In the genomic region with DNA sequence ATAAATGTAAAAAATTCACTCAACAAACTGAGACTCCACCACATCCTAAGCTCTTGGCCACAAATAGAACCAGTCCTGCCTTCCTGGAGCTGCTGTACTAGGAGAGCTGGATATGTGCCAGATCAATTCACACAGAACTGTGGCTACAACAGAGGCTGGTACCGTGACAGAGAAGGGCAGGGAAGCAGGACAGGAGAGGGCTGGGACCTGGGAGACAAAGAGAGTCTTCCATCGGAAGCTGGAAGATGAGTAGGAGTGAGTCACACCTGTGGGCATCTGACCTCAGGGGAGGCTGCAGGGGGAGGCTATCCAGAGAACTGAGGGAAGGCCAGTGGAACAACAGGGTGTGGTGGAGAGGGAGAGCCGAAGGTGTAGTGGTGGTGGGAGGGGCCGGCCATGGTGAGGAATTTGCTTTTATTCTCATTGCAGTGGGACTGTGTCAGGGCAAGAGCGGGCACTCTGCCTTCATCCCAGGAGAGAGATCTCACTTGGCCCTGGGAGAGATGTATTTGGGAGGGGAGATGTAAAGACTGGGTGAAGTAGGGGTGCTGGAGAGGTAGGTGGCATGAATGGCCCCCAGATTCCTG, we compare ENCODE assay signal across 7 cellular contexts. TPM values are rescaled to one million over a fixed set of nuclear protein-coding genes. Genes with fewer than 3 reads are reported as not detected.
A peak's percentile ranks its signal among the peaks of the same experiment; 100 is the strongest.
DNase-seq lines count a peak whose midpoint lies in the region; ATAC-seq and TF ChIP-seq lines count a peak whose summit lies in the region.
"Had no signal": no experiment of that assay in that cellular context is flagged by ENCODE, and none has a peak within 500 bp of the region (broad histone marks: within the 10 kb centered on the region; RNA-seq: fewer than 3 reads in every experiment).

No MANE protein-coding gene starts in this region.

- TF ChIP-seq CTCF in left ventricle myocardium inferior (IDR thresholded peaks at IDR 0.05; ENCODE audit: borderline replicate concordance), result no peak

- no peaks in the 10 kb centered on the region for H3K9me3 ChIP-seq in left ventricle myocardium inferior (replicated peaks)

- H3K4me3 ChIP-seq in left ventricle myocardium inferior, result no peak overlapping the region

- H3K27me3 ChIP-seq in left ventricle myocardium inferior (ENCODE audit: low read depth), result no peaks in the 10 kb centered on the region

- DNase-seq in DMS153 treated with DMSO at 0.1 percent for 48 hours (lab: John Stamatoyannopoulos, UW; ENCODE audit: unreplicated experiment), result peak; percentile 85
- DNase-seq in RPMI8226, result peak; percentile 42
- no peak for DNase-seq in left ventricle myocardium inferior

- no peaks in the 10 kb centered on the region for H3K36me3 ChIP-seq in left ventricle myocardium inferior

- peak overlapping the region; percentile 99 for H3K27ac ChIP-seq in left ventricle myocardium inferior (replicated peaks)
- H3K27ac ChIP-seq: HL-60 had no signal

- peaks cover 58% of the 10 kb centered on the region for H3K4me1 ChIP-seq in left ventricle myocardium inferior

- intact Hi-C loops in left ventricle myocardium inferior (cut with micrococcal nuclease), result no loop called here

- ATAC-seq in GM21381 (IDR thresholded peaks at IDR 0.05; ENCODE audit: unreplicated experiment) (no peak), GM21717 (IDR thresholded peaks at IDR 0.05; ENCODE audit: unreplicated experiment) (no peak), HG02610 (IDR thresholded peaks at IDR 0.05; ENCODE audit: unreplicated experiment) (no peak)

RNA-seq across cellular contexts. Expression of gene LTBP3, which starts 1.9 kb away (rescaled TPM):
- total RNA-seq in left ventricle myocardium inferior, result 80.3 TPM

RNA-seq across cellular contexts. Expression of gene ZNRD2, which starts 10.2 kb away (rescaled TPM):
- 21.1 TPM for total RNA-seq in left ventricle myocardium inferior

RNA-seq across cellular contexts. Expression of gene FAM89B, which starts 12.3 kb away (rescaled TPM):
- 40.9 TPM for total RNA-seq in left ventricle myocardium inferior

RNA-seq across cellular contexts. Expression of gene EHBP1L1, which starts 15.8 kb away (rescaled TPM):
- 69.5 TPM for total RNA-seq in left ventricle myocardium inferior

RNA-seq across cellular contexts. Expression of gene SCYL1, which starts 35.2 kb away (rescaled TPM):
- total RNA-seq in left ventricle myocardium inferior, result 60.2 TPM
